Comparison of ENCODE assay signal across 7 cellular contexts in the genomic region with DNA sequence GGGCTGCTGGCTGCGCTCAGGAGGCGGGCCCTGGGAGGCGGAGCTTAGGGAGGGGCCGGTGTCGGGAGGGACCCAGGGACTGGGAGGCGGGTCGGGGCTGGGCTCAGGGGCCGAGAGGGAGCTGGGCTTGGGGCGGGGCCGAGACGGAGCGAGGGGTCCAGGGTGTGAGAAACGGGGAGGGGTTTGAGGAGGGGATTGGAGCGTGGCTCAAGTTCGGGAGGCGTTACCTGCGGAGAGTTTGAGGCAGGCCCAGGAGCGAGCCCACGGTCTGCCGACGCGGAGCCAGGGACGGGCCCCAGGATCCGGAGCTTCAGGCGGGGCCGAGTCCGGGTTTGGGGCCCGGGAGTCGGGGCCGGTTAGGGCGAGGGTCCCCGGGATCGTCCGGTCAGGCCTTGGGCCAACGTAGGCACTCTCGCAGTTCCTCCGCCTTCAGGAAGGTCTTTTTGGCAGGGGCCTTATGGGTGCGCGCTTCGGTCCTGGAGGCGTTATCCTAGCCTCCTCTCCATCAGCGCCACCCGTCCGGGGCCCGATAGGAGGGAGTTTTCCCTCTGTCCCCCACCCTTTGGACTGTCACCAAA. TPM values are rescaled to one million over a fixed set of nuclear protein-coding genes. Genes with fewer than 3 reads are reported as not detected.
A peak's percentile ranks its signal among the peaks of the same experiment; 100 is the strongest.
DNase-seq lines count a peak whose midpoint lies in the region; ATAC-seq and TF ChIP-seq lines count a peak whose summit lies in the region.
"Not testable (repeated sequence)": the region's sequence is repeated elsewhere in the genome, so short reads cannot be mapped to it uniquely, and the experiment has no call there.

No MANE protein-coding gene starts in this region.

- not testable (repeated sequence) for H4K20me1 ChIP-seq in DND-41 (ENCODE audit: insufficient read depth, low read length)

- H3K27ac ChIP-seq in DND-41 (ENCODE audit: low read length) = not testable (repeated sequence)
- H3K27ac ChIP-seq in RWPE1 (peak overlapping the region; percentile 74), left lung (peak overlapping the region in 1 of 2 donors; percentile 50), psoas muscle (peak overlapping the region; percentile 67)

- H3K9me3 ChIP-seq in DND-41 (ENCODE audit: insufficient read depth, low read length, severe bottlenecking); left lung; psoas muscle: not testable (repeated sequence)

- CTCF ChIA-PET in RWPE1 (lab: Yijun Ruan, JAX) = not testable (repeated sequence)

- peak overlapping the region in 1 of 2 experiments; percentile 65; a peak in 2 of 4 replicates for H3K4me3 ChIP-seq in DND-41 (ENCODE audit: low read depth in 1 of 2, low read length in 2 of 2)
- peak overlapping the region; percentile 68 for H3K4me3 ChIP-seq in epithelial cell of proximal tubule (ENCODE audit: low read depth, low read length)
- peak overlapping the region; percentile 35 to 57 for H3K4me3 ChIP-seq in left lung
- H3K4me3 ChIP-seq in psoas muscle = peak overlapping the region; percentile 83

- intact Hi-C loops in left lung (cut with DNase I) = not testable (repeated sequence)
- intact Hi-C loops in psoas muscle (cut with DNase I) = loop anchor here in 1 of 2 donors (5.0 kb wide), 1 partner anchor 46 kb away; a partner anchor contains a TSS

- peak overlapping the region; percentile 90 for H3K4me2 ChIP-seq in DND-41 (ENCODE audit: insufficient read depth, low read length)

- WGBS in psoas muscle, 3 donors = 1% methylated on average over 17 to 44 of the region's 45 CpGs

- not testable (repeated sequence) for H3K36me3 ChIP-seq in DND-41 (ENCODE audit: insufficient read depth, low read length); left lung; psoas muscle (ENCODE audit: insufficient read depth in 1 of 2, low read depth in 1 of 2)

- H2AFZ ChIP-seq in DND-41 (ENCODE audit: low read depth, low read length) = peak overlapping the region; percentile 72

- peak overlapping the region; percentile 88 for H3K4me3 Mint-ChIP-seq in activated naive CD8-positive, alpha-beta T cell treated with anti-CD3 and anti-CD28 coated beads for 36 hours

- peaks cover 15% of the 10 kb centered on the region for H3K4me1 ChIP-seq in DND-41 (ENCODE audit: insufficient read depth, low read length)
- H3K4me1 ChIP-seq in left lung, psoas muscle: not testable (repeated sequence)

- TF ChIP-seq EP300 in Ishikawa (IDR thresholded peaks at IDR 0.05; ENCODE audit: borderline replicate concordance) = not testable (repeated sequence)

- H3K27ac Mint-ChIP-seq in activated naive CD8-positive, alpha-beta T cell treated with anti-CD3 and anti-CD28 coated beads for 36 hours = not testable (repeated sequence)

- peaks cover 17% of the 10 kb centered on the region for H3K4me1 Mint-ChIP-seq in activated naive CD8-positive, alpha-beta T cell treated with anti-CD3 and anti-CD28 coated beads for 36 hours

- H3K36me3 Mint-ChIP-seq in activated naive CD8-positive, alpha-beta T cell treated with anti-CD3 and anti-CD28 coated beads for 36 hours = not testable (repeated sequence)

- TF ChIP-seq RAD21 in Ishikawa (IDR thresholded peaks at IDR 0.05; ENCODE audit: low read depth) = not testable (repeated sequence)

- H3K27me3 Mint-ChIP-seq in activated naive CD8-positive, alpha-beta T cell treated with anti-CD3 and anti-CD28 coated beads for 36 hours = peaks cover 14% of the 10 kb centered on the region

- peak overlapping the region; percentile 38; the same call in 1 of the 2 replicates for H3K9ac ChIP-seq in DND-41 (ENCODE audit: low read depth, low read length)

- POLR2A ChIA-PET in RWPE1 (lab: Yijun Ruan, JAX; ENCODE audit: low non-redundant PET) = not testable (repeated sequence)

- not testable (repeated sequence) for ATAC-seq in DND-41 (ENCODE audit: insufficient read depth, low read depth); left lung; psoas muscle

- not testable (repeated sequence) for H3K9me3 Mint-ChIP-seq in activated naive CD8-positive, alpha-beta T cell treated with anti-CD3 and anti-CD28 coated beads for 36 hours

- H3K79me2 ChIP-seq in DND-41 (ENCODE audit: insufficient read depth, low read length) = not testable (repeated sequence)

- H3K27me3 ChIP-seq in DND-41 (ENCODE audit: insufficient read depth, low read length, poor library complexity); left lung; psoas muscle (ENCODE audit: insufficient read depth in 3 of 3, low read length in 2 of 3): not testable (repeated sequence)

- TF ChIP-seq CTCF in DND-41 (IDR thresholded peaks at IDR 0.05; ENCODE audit: borderline replicate concordance, extremely low read depth, low read length, poor library complexity, severe bottlenecking); RWPE1 (conservative IDR thresholded peaks at IDR 0.05; ENCODE audit: low read depth); epithelial cell of proximal tubule (conservative IDR thresholded peaks at IDR 0.05; ENCODE audit: low read depth, low read length); left lung (IDR thresholded peaks at IDR 0.05); psoas muscle (IDR thresholded peaks at IDR 0.05): not testable (repeated sequence)

- not testable (repeated sequence) for DNase-seq in DND-41; activated naive CD8-positive, alpha-beta T cell treated with anti-CD3 and anti-CD28 coated beads for 36 hours; epithelial cell of proximal tubule (ENCODE audit: low read depth); left lung
- DNase-seq in RWPE1 (ENCODE audit: low spot score) (peak; percentile 16), psoas muscle (peak in 1 of 2 donors; percentile 58)

TF ChIP-seq in Ishikawa, 13 proteins besides CTCF, POLR2A, EP300 and RAD21:
- TF ChIP-seq, protein P1, sequence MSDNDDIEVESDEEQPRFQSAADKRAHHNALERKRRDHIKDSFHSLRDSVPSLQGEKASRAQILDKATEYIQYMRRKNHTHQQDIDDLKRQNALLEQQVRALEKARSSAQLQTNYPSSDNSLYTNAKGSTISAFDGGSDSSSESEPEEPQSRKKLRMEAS (IDR thresholded peaks at IDR 0.05) = 0 out of 2 replicates have a peak, but pooled peaks have one; percentile 27
- TF ChIP-seq ZBTB7A (IDR thresholded peaks at IDR 0.05; ENCODE audit: low read depth) = 0 out of 2 replicates have a peak, but pooled peaks have one; percentile 24

RNA-seq across cellular contexts. Expression of a gene that starts 44.3 kb away (rescaled TPM):
- total RNA-seq in activated naive CD8-positive, alpha-beta T cell treated with anti-CD3 and anti-CD28 coated beads for 36 hours = 10 to 100 TPM; 47.9 TPM
- total RNA-seq in epithelial cell of proximal tubule (26.3 and 37.2 TPM in 2 replicates), left lung (10 to 100 TPM; 19.6 to 26.4 TPM), psoas muscle (10 to 100 TPM in 3 of 4 donors, 1 to 10 TPM in 1; 8.9 to 14.9 (median 11.7) TPM)
- polyA plus RNA-seq in psoas muscle = 10 to 100 TPM in 2 of 3 donors, 1 to 10 TPM in 1; 8.6 to 14.8 (median 13.0) TPM
